In genomic region chr1:29744684-29745490, GRCh38 we compare ENCODE assay signal across 20 cellular contexts.
"Had no signal": no experiment of that assay in that cellular context is flagged by ENCODE, and none has a peak within 500 bp of the region (broad histone marks: within the 10 kb centered on the region; RNA-seq: fewer than 3 reads in every experiment).

No MANE protein-coding gene starts in this region.

- H3K4me1 Mint-ChIP-seq: immature natural killer cell, nephron progenitor cell had no signal

- H3K27me3 ChIP-seq: thyroid gland, uterus had no signal

- H3K36me3 Mint-ChIP-seq: immature natural killer cell; naive thymus-derived CD4-positive, alpha-beta T cell; type B pancreatic cell had no signal

- DNase-seq: cortex of kidney; effector memory CD4-positive, alpha-beta T cell; gastrocnemius medialis; heart right ventricle; hypothalamus; immature natural killer cell; left ventricle myocardium superior; mammary epithelial cell; naive thymus-derived CD4-positive, alpha-beta T cell; nephron progenitor cell; small intestine; stimulated activated CD4-positive, alpha-beta T cell treated with anti-CD3 and anti-CD28 coated beads, Interleukin-12 subunit alpha, Interleukin-12 subunit beta, amount 100 ng/mL, for 4 hours; stimulated activated naive CD8-positive, alpha-beta T cell treated with anti-CD3 and anti-CD28 coated beads, Interleukin-15, Interleukin-2, amounts not matched to agents 100 U/mL and 50 U/mL, for 24 hours; thyroid gland; uterus had no signal

- H3K36me3 ChIP-seq: esophagus muscularis mucosa, gastrocnemius medialis, heart right ventricle, neutrophil, suprapubic skin, thyroid gland, uterus had no signal

- H3K4me1 ChIP-seq: esophagus muscularis mucosa, gastrocnemius medialis, heart right ventricle, suprapubic skin, thyroid gland, uterus had no signal

- ATAC-seq: gastrocnemius medialis; left ventricle myocardium superior; naive thymus-derived CD4-positive, alpha-beta T cell; stimulated activated naive CD8-positive, alpha-beta T cell treated with anti-CD3 and anti-CD28 coated beads, Interleukin-15, Interleukin-2, amounts not matched to agents 100 U/mL and 50 U/mL, for 24 hours had no signal

- H3K4me3 Mint-ChIP-seq: immature natural killer cell; naive thymus-derived CD4-positive, alpha-beta T cell; nephron progenitor cell; type B pancreatic cell had no signal

- H3K9me3 ChIP-seq: esophagus muscularis mucosa, gastrocnemius medialis, heart right ventricle, neutrophil, suprapubic skin, thyroid gland, uterus had no signal

- H3K4me3 ChIP-seq: esophagus muscularis mucosa, gastrocnemius medialis, heart right ventricle, suprapubic skin, thyroid gland, uterus had no signal

- H3K9me3 Mint-ChIP-seq: immature natural killer cell; naive thymus-derived CD4-positive, alpha-beta T cell; nephron progenitor cell; type B pancreatic cell had no signal

- H3K27ac Mint-ChIP-seq: immature natural killer cell, nephron progenitor cell, type B pancreatic cell had no signal

- H3K27ac ChIP-seq: epithelial cell of prostate, esophagus muscularis mucosa, gastrocnemius medialis, heart right ventricle, neutrophil, suprapubic skin, thyroid gland, uterus had no signal
